In the genomic region with DNA sequence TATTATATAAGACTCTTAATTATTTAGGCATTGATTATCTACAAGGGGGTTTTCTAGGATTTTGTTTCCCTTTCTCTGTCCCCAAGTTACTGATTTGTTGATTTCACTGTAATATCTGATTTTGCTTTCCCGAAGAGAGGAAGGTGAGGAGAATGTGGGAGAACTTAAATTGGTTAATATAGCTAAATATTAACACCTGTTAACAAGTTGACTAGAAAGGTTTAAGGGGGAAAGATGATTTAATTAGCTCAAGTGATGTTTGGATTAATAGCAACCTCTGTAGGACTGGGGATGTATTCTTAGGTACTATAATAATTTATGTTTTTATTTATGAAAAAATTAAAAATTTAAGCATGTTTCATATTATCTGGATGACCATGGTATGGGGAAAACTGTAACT, we compare ENCODE assay signal across 20 cellular contexts. TPM values are rescaled to one million over a fixed set of nuclear protein-coding genes. Genes with fewer than 3 reads are reported as not detected.
DNase-seq lines count a peak whose midpoint lies in the region; ATAC-seq, FAIRE-seq and TF ChIP-seq lines count a peak whose summit lies in the region.
"Had no signal": no experiment of that assay in that cellular context is flagged by ENCODE, and none has a peak within 500 bp of the region (broad histone marks: within the 10 kb centered on the region; RNA-seq: fewer than 3 reads in every experiment).

No MANE protein-coding gene starts in this region.

- H3K27me3 Mint-ChIP-seq in CD8-positive, alpha-beta memory T cell: peaks cover 0 to 3% of the 10 kb centered on the region in 2 donors
- H3K27me3 Mint-ChIP-seq: IgD-negative memory B cell had no signal

- POLR2A ChIA-PET in CD8-positive, alpha-beta memory T cell (lab: Charles Lee): no interaction called here

- H3K4me3 ChIP-seq in body of pancreas: no peak overlapping the region
- H3K4me3 ChIP-seq in pancreas: no peak overlapping the region
- no peak overlapping the region for H3K4me3 ChIP-seq in CD8-positive, alpha-beta memory T cell (ENCODE audit: low read length)
- H3K4me3 ChIP-seq: GM12878, GM23248, HAP-1 had no signal

- intact Hi-C loops in body of pancreas (cut with DNase I) (no loop called here), pancreas (cut with DNase I) (no loop called here)

- no peak overlapping the region for H3K4me3 Mint-ChIP-seq in CD8-positive, alpha-beta memory T cell
- H3K4me3 Mint-ChIP-seq: CD4-positive, CD25-positive, alpha-beta regulatory T cell had no signal

- H3K9me3 Mint-ChIP-seq in CD8-positive, alpha-beta memory T cell: no peaks in the 10 kb centered on the region
- H3K9me3 Mint-ChIP-seq: IgD-negative memory B cell had no signal

- H3K27me3 ChIP-seq in body of pancreas (no peaks in the 10 kb centered on the region), pancreas (no peaks in the 10 kb centered on the region)
- H3K27me3 ChIP-seq in CD8-positive, alpha-beta memory T cell (ENCODE audit: insufficient read depth, low read length, poor library complexity, severe bottlenecking): no peaks in the 10 kb centered on the region

- H3K4me1 ChIP-seq in body of pancreas (peaks cover 90% of the 10 kb centered on the region), pancreas (peaks cover 36 to 64% (median 41%) of the 10 kb centered on the region in 3 donors)
- H3K4me1 ChIP-seq in CD8-positive, alpha-beta memory T cell (ENCODE audit: insufficient read depth, low read length): no peaks in the 10 kb centered on the region
- H3K4me1 ChIP-seq: BE2C, HAP-1 had no signal

- H3K9me3 ChIP-seq in body of pancreas (no peaks in the 10 kb centered on the region), pancreas (no peaks in the 10 kb centered on the region)
- H3K9me3 ChIP-seq in CD8-positive, alpha-beta memory T cell (ENCODE audit: low read length): no peaks in the 10 kb centered on the region
- H3K9me3 ChIP-seq: BE2C, HAP-1 had no signal

- TF ChIP-seq POLR2A in body of pancreas (IDR thresholded peaks at IDR 0.05): no peak

- no peaks in the 10 kb centered on the region for H3K36me3 Mint-ChIP-seq in CD8-positive, alpha-beta memory T cell
- H3K36me3 Mint-ChIP-seq: CD4-positive, CD25-positive, alpha-beta regulatory T cell; IgD-negative memory B cell had no signal

- FAIRE-seq in pancreas (lab: Jason Lieb, UNC): no peak
- FAIRE-seq: GM12878, HTR-8/SVneo had no signal

- 0 out of 2 replicates have a peak overlapping the region, but pooled peaks have one; percentile 45 for H3K27ac ChIP-seq in 22Rv1
- H3K27ac ChIP-seq in body of pancreas: peak overlapping the region in 3 of 4 donors; percentile 44 to 73 (median 51)
- H3K27ac ChIP-seq in pancreas: peak overlapping the region in 2 of 4 donors; percentile 66 to 71
- H3K27ac ChIP-seq in CD8-positive, alpha-beta memory T cell (ENCODE audit: low read depth, low read length): no peak overlapping the region
- H3K27ac ChIP-seq: GM23248, HL-60 had no signal

- H3K36me3 ChIP-seq in body of pancreas (replicated peaks in 1 of 2; ENCODE audit: insufficient read depth in 1 of 2, low read depth in 2 of 2) (no peaks in the 10 kb centered on the region), pancreas (no peaks in the 10 kb centered on the region)
- H3K36me3 ChIP-seq in CD8-positive, alpha-beta memory T cell (ENCODE audit: insufficient read depth, low read length): no peaks in the 10 kb centered on the region
- H3K36me3 ChIP-seq: BE2C, HAP-1 had no signal

- DNase-seq in body of pancreas: no peak
- DNase-seq in kidney tubule cell (ENCODE audit: low spot score): peak; percentile 34
- no peak for DNase-seq in pancreas
- DNase-seq in DMS79 (lab: John Stamatoyannopoulos, UW): no peak
- DNase-seq in CD8-positive, alpha-beta memory T cell: no peak
- DNase-seq: BE2C; C1 segment of cervical spinal cord; CD4-positive, CD25-positive, alpha-beta regulatory T cell; DND-41; EL; GM23248; KBM-7 had no signal

- CTCF ChIA-PET in CD8-positive, alpha-beta memory T cell (lab: Charles Lee): no interaction called here

- ATAC-seq in body of pancreas (no peak), pancreas (peak in 3 of 4 donors; percentile 22 to 40 (median 24)), GM21529 (IDR thresholded peaks at IDR 0.05; ENCODE audit: unreplicated experiment) (no peak), SK-N-SH treated with all-trans-retinoic acid at 6 μM for 48 hours (no peak)
- ATAC-seq: GM12878 had no signal

- TF ChIP-seq CTCF in 22Rv1 (IDR thresholded peaks at IDR 0.05): no peak
- no peak for TF ChIP-seq CTCF in body of pancreas (IDR thresholded peaks at IDR 0.05)
- TF ChIP-seq CTCF in pancreas (IDR thresholded peaks at IDR 0.05): no peak

- WGBS in body of pancreas, 2 donors: 20 to 26% methylated on average over 1 of the region's 1 CpG
- WGBS in pancreas, 2 donors: 12 to 17% methylated on average over 1 of the region's 1 CpG

- H3K4me1 Mint-ChIP-seq in CD8-positive, alpha-beta memory T cell: no peaks in the 10 kb centered on the region

- H3K27ac Mint-ChIP-seq in CD8-positive, alpha-beta memory T cell: no peak overlapping the region
- H3K27ac Mint-ChIP-seq: CD4-positive, CD25-positive, alpha-beta regulatory T cell; IgD-negative memory B cell had no signal

TF ChIP-seq in SK-N-SH treated with all-trans-retinoic acid at 6 μM for 48 hours, 23 proteins besides CTCF, POLR2A, EP300 and RAD21:
- TF ChIP-seq BACH2 (CRISPR knock-in tag; IDR thresholded peaks at IDR 0.05; ENCODE audit: borderline replicate concordance): no peak
- no peak for TF ChIP-seq CSDC2 (CRISPR knock-in tag; IDR thresholded peaks at IDR 0.05)
- TF ChIP-seq GLIS3 (CRISPR knock-in tag; IDR thresholded peaks at IDR 0.05): no peak

RNA-seq across cellular contexts. Expression of a gene that starts 35.1 kb away (rescaled TPM):
- total RNA-seq in body of pancreas (100 to 1,000 TPM in 1 of 2 donors, 10 to 100 TPM in 1; 83.3 to 359 TPM), pancreas (10 to 100 TPM; 38.1 to 65.7 (median 53.9) TPM)
- polyA plus RNA-seq in pancreas: 10 to 100 TPM; 46.0 to 71.2 TPM
- total RNA-seq in CD8-positive, alpha-beta memory T cell: 10 to 100 TPM; 60.7 to 65.1 TPM
- polyA plus RNA-seq in CD8-positive, alpha-beta memory T cell: 97.8 TPM

Comparison
In these comparisons a context has a peak if more than half of its experiments do, and no peak if none do; other contexts are left out.
1. ATAC-seq: peak in pancreas (3 of 4); none in body of pancreas (single experiment), GM21529 (single experiment) and SK-N-SH treated with all-trans-retinoic acid at 6 μM for 48 hours (single experiment).